Comparison of ENCODE assay signal across 18 cellular contexts in genomic region chr12:107374136-107374535, GRCh38.
DNase-seq lines count a peak whose midpoint lies in the region; ATAC-seq and TF ChIP-seq lines count a peak whose summit lies in the region.
"Had no signal": no experiment of that assay in that cellular context is flagged by ENCODE, and none has a peak within 500 bp of the region (broad histone marks: within the 10 kb centered on the region; RNA-seq: fewer than 3 reads in every experiment).

No MANE protein-coding gene starts in this region.

- H3K36me3 Mint-ChIP-seq in activated CD4-positive, alpha-beta memory T cell treated with anti-CD3 and anti-CD28 coated beads, Interleukin-2, amount 10 ng/mL, durations not matched to agents 7 days and 5 days (ENCODE audit: low read depth), result no peaks in the 10 kb centered on the region
- H3K36me3 Mint-ChIP-seq: naive B cell had no signal

- H3K27ac ChIP-seq in lower lobe of right lung, result no peak overlapping the region
- H3K27ac ChIP-seq: foreskin keratinocyte, thyroid gland had no signal

- H3K9me3 ChIP-seq in lower lobe of right lung, result no peaks in the 10 kb centered on the region
- H3K9me3 ChIP-seq: thyroid gland had no signal

- H3K4me3 Mint-ChIP-seq in activated CD4-positive, alpha-beta memory T cell treated with anti-CD3 and anti-CD28 coated beads, Interleukin-2, amount 10 ng/mL, durations not matched to agents 7 days and 5 days, result no peak overlapping the region

- no peaks in the 10 kb centered on the region for H3K27me3 Mint-ChIP-seq in activated CD4-positive, alpha-beta memory T cell treated with anti-CD3 and anti-CD28 coated beads, Interleukin-2, amount 10 ng/mL, durations not matched to agents 7 days and 5 days

- H3K4me3 ChIP-seq in lower lobe of right lung, result no peak overlapping the region
- H3K4me3 ChIP-seq: thyroid gland had no signal

- POLR2A ChIA-PET in activated CD4-positive, alpha-beta memory T cell treated with anti-CD3 and anti-CD28 coated beads, Interleukin-2, amount 10 ng/mL, durations not matched to agents 7 days and 5 days (lab: Charles Lee), result interaction anchor here (0.6 to 6.8 kb wide), 5 partner anchors 12 to 54 kb away, joined by 3 to 173 read pairs (median 5); a partner anchor contains a TSS

- H3K4me1 Mint-ChIP-seq in activated CD4-positive, alpha-beta memory T cell treated with anti-CD3 and anti-CD28 coated beads, Interleukin-2, amount 10 ng/mL, durations not matched to agents 7 days and 5 days, result peaks cover 59% of the 10 kb centered on the region

- ATAC-seq in lower lobe of right lung, result peak; percentile 20 to 23
- ATAC-seq in HG03135 (IDR thresholded peaks at IDR 0.05; ENCODE audit: unreplicated experiment), result no peak
- no peak for ATAC-seq in GM21381 (IDR thresholded peaks at IDR 0.05; ENCODE audit: unreplicated experiment)
- ATAC-seq: foreskin keratinocyte, left ventricle myocardium superior had no signal

- in situ Hi-C loops in GM13976 (cut with MboI; ENCODE audit: low sequenced_read_pairs, unreplicated experiment), result no loop called here

- no peaks in the 10 kb centered on the region for H3K4me1 ChIP-seq in lower lobe of right lung

- no peaks in the 10 kb centered on the region for H3K36me3 ChIP-seq in lower lobe of right lung
- H3K36me3 ChIP-seq: thyroid gland had no signal

- no peak for TF ChIP-seq CTCF in lower lobe of right lung (IDR thresholded peaks at IDR 0.05)
- TF ChIP-seq CTCF in GM13976 (IDR thresholded peaks at IDR 0.05; ENCODE audit: borderline replicate concordance, control extremely low read depth, extremely low read depth, insufficient read depth, missing control alignments), result no peak

- intact Hi-C loops in lower lobe of right lung (cut with DNase I), result no loop called here

- no peaks in the 10 kb centered on the region for H3K9me3 Mint-ChIP-seq in activated CD4-positive, alpha-beta memory T cell treated with anti-CD3 and anti-CD28 coated beads, Interleukin-2, amount 10 ng/mL, durations not matched to agents 7 days and 5 days
- H3K9me3 Mint-ChIP-seq: naive B cell had no signal

- peak overlapping the region; percentile 76 for H3K27ac Mint-ChIP-seq in activated CD4-positive, alpha-beta memory T cell treated with anti-CD3 and anti-CD28 coated beads, Interleukin-2, amount 10 ng/mL, durations not matched to agents 7 days and 5 days

- CTCF ChIA-PET in activated CD4-positive, alpha-beta memory T cell treated with anti-CD3 and anti-CD28 coated beads, Interleukin-2, amount 10 ng/mL, durations not matched to agents 7 days and 5 days (lab: Charles Lee), result interaction anchor here (1.1 to 2.5 kb wide), 3 partner anchors 29 to 53 kb away, joined by 3 to 12 read pairs (median 6); no protein-coding TSS in a partner anchor

- DNase-seq in stimulated activated CD4-positive, alpha-beta T cell treated with anti-CD3 and anti-CD28 coated beads, Interleukin-15, amount 100 ng/mL, for 24 hours, result peak; percentile 13
- no peak for DNase-seq in stimulated activated CD4-positive, alpha-beta T cell treated with anti-CD3 and anti-CD28 coated beads, Interleukin-12 subunit alpha, Interleukin-12 subunit beta, amount 100 ng/mL, for 4 hours
- DNase-seq in activated CD4-positive, alpha-beta memory T cell treated with anti-CD3 and anti-CD28 coated beads, Interleukin-2, amount 10 ng/mL, durations not matched to agents 7 days and 5 days, result no peak
- DNase-seq in lower lobe of right lung, result no peak
- no peak for DNase-seq in GM13976 (ENCODE audit: low spot score)
- DNase-seq in DMS 273 (lab: John Stamatoyannopoulos, UW; ENCODE audit: unreplicated experiment), result no peak
- DNase-seq: activated CD4-positive, CD25-positive, alpha-beta regulatory T cell treated with anti-CD3 and anti-CD28 coated beads, Interleukin-2, amount 50 U/mL, for 72 hours; activated gamma-delta T cell; DND-41; foreskin keratinocyte; left ventricle myocardium superior; naive B cell; NCI-H2081 treated with DMSO at 0.1 percent for 48 hours; NCI-H748 treated with DMSO at 0.1 percent for 48 hours; RPMI8226; thyroid gland had no signal

- no peaks in the 10 kb centered on the region for H3K27me3 ChIP-seq in lower lobe of right lung (ENCODE audit: low read depth)
- H3K27me3 ChIP-seq: foreskin keratinocyte, thyroid gland had no signal

Comparison
In these comparisons a context has a peak if more than half of its experiments do, and no peak if none do; other contexts are left out.
1. ATAC-seq: peak in lower lobe of right lung (2 of 2); none in HG03135 (single experiment) and GM21381 (single experiment).